Comparison of ENCODE assay signal across 1 cellular context in genomic region chr6:52596371-52597028, GRCh38.
TF ChIP-seq lines count a peak whose summit lies in the region.

No MANE protein-coding gene starts in this region.

TF ChIP-seq in HepG2, 621 proteins besides CTCF, POLR2A, EP300 and RAD21 (continued from another document):
- no peak for TF ChIP-seq RXRA (CRISPR knock-in tag; IDR thresholded peaks at IDR 0.05)
- TF ChIP-seq TEAD3 (CRISPR knock-in tag; optimal IDR thresholded peaks at IDR 0.05; ENCODE audit: borderline replicate concordance): peak; percentile 55
- TF ChIP-seq IRF2 (CRISPR knock-in tag; IDR thresholded peaks at IDR 0.05): 0 out of 2 replicates have a peak, but pooled peaks have one; percentile 20
- TF ChIP-seq SAFB2 (CRISPR knock-in tag; IDR thresholded peaks at IDR 0.05; ENCODE audit: borderline replicate concordance, low read depth): no peak
- TF ChIP-seq HOMEZ (CRISPR knock-in tag; IDR thresholded peaks at IDR 0.05; ENCODE audit: low read depth): no peak
- TF ChIP-seq ZNF121 (CRISPR knock-in tag; IDR thresholded peaks at IDR 0.05): peak; percentile 75
- no peak for TF ChIP-seq TCF7 (IDR thresholded peaks at IDR 0.05; ENCODE audit: low read depth)
- peak; percentile 11; the same call in 1 of the 2 replicates for TF ChIP-seq MAFF (IDR thresholded peaks at IDR 0.05; ENCODE audit: low read depth, low read length)
- TF ChIP-seq ZNF331 (CRISPR knock-in tag; IDR thresholded peaks at IDR 0.05): peak; percentile 68; the same call in 1 of the 2 replicates
- peak; percentile 83 for TF ChIP-seq GFI1 (CRISPR knock-in tag; IDR thresholded peaks at IDR 0.05; ENCODE audit: borderline replicate concordance)
- TF ChIP-seq ZNF326 (CRISPR knock-in tag; IDR thresholded peaks at IDR 0.05; ENCODE audit: borderline replicate concordance): no peak
- peak; percentile 64; the same call in 1 of the 2 replicates for TF ChIP-seq PRDM10 (CRISPR knock-in tag; IDR thresholded peaks at IDR 0.05; ENCODE audit: low read depth)
- no peak for TF ChIP-seq ZSCAN21 (CRISPR knock-in tag; IDR thresholded peaks at IDR 0.05; ENCODE audit: borderline replicate concordance)
- TF ChIP-seq ZNF234 (CRISPR knock-in tag; conservative IDR thresholded peaks at IDR 0.05): no peak
- TF ChIP-seq JUNB (CRISPR knock-in tag; IDR thresholded peaks at IDR 0.05; ENCODE audit: borderline replicate concordance): no peak
- TF ChIP-seq HOXD1 (CRISPR knock-in tag; IDR thresholded peaks at IDR 0.05): no peak
- TF ChIP-seq FOXP4 (CRISPR knock-in tag; IDR thresholded peaks at IDR 0.05): peak; percentile 49; the same call in 1 of the 2 replicates
- TF ChIP-seq MLLT10 (CRISPR knock-in tag; IDR thresholded peaks at IDR 0.05): no peak
- TF ChIP-seq RCOR2 (CRISPR knock-in tag; IDR thresholded peaks at IDR 0.05): peak; percentile 46; the same call in 1 of the 2 replicates
- no peak; the same call in 1 of the 2 replicates for TF ChIP-seq FOXA1 (IDR thresholded peaks at IDR 0.05)
- peak; percentile 92 for TF ChIP-seq FOXA1 (CRISPR knock-in tag; IDR thresholded peaks at IDR 0.05)
- TF ChIP-seq FOXP1 (IDR thresholded peaks at IDR 0.05): no peak
- TF ChIP-seq FOXP1 (CRISPR knock-in tag; IDR thresholded peaks at IDR 0.05): peak; percentile 43; the same call in 1 of the 2 replicates
- TF ChIP-seq MIER3 (CRISPR knock-in tag; IDR thresholded peaks at IDR 0.05; ENCODE audit: borderline replicate concordance): no peak
- peak; percentile 82 for TF ChIP-seq ARID3A (IDR thresholded peaks at IDR 0.05; ENCODE audit: low read depth, low read length)
- TF ChIP-seq FOXK2 (IDR thresholded peaks at IDR 0.05): peak; percentile 32; the same call in 1 of the 2 replicates
- TF ChIP-seq CERS6 (CRISPR knock-in tag; IDR thresholded peaks at IDR 0.05): no peak
- TF ChIP-seq THRA (CRISPR knock-in tag; IDR thresholded peaks at IDR 0.05; ENCODE audit: borderline replicate concordance): no peak
- TF ChIP-seq SP5 (CRISPR knock-in tag; IDR thresholded peaks at IDR 0.05; ENCODE audit: borderline replicate concordance, low read depth): 0 out of 2 replicates have a peak, but pooled peaks have one; percentile 48
- 0 out of 2 replicates have a peak, but pooled peaks have one; percentile 42 for TF ChIP-seq SRF (IDR thresholded peaks at IDR 0.05; ENCODE audit: low read depth, low read length)
- no peak for TF ChIP-seq ZNF724P (CRISPR knock-in tag; IDR thresholded peaks at IDR 0.05; ENCODE audit: borderline replicate concordance)
- 0 out of 2 replicates have a peak, but pooled peaks have one; percentile 23 for TF ChIP-seq ZNF543 (CRISPR knock-in tag; IDR thresholded peaks at IDR 0.05)
- TF ChIP-seq ZC3H4 (CRISPR knock-in tag; IDR thresholded peaks at IDR 0.05; ENCODE audit: borderline replicate concordance): no peak
- peak; percentile 65; the same call in 1 of the 2 replicates for TF ChIP-seq MAZ (IDR thresholded peaks at IDR 0.05; ENCODE audit: borderline replicate concordance, low read depth, low read length)
- no peak for TF ChIP-seq MAZ (CRISPR knock-in tag; IDR thresholded peaks at IDR 0.05; ENCODE audit: low read depth)
- TF ChIP-seq NCOR1 (IDR thresholded peaks at IDR 0.05; ENCODE audit: borderline replicate concordance, low read length): peak; percentile 53; the same call in 1 of the 2 replicates
